Comparison of ENCODE assay signal across 1 cellular context in genomic region chr9:113401027-113401792, GRCh38.
TF ChIP-seq lines count a peak whose summit lies in the region.

TSS of gene ALAD (minus strand) at chr9:113401284. CDS start at chr9:113393559, 7,725 bp downstream.

TF ChIP-seq in HEK293, 187 proteins besides CTCF, POLR2A, EP300 and RAD21 (continued from another document and continues in another):
- TF ChIP-seq KLF8 (tag by site-specific recombination; IDR thresholded peaks at IDR 0.05) (peak; percentile 93), ZNF18 (tag by site-specific recombination; IDR thresholded peaks at IDR 0.05) (peak; percentile 82; the same call in 1 of the 2 replicates), ZXDB (tag by site-specific recombination; IDR thresholded peaks at IDR 0.05) (0 out of 2 replicates have a peak, but pooled peaks have one; percentile 40), GLI4 (tag by site-specific recombination; IDR thresholded peaks at IDR 0.05) (no peak), ZNF513 (tag by site-specific recombination; IDR thresholded peaks at IDR 0.05) (no peak), ZBTB6 (tag by site-specific recombination; IDR thresholded peaks at IDR 0.05) (peak; percentile 33; the same call in 1 of the 2 replicates), ZNF660 (tag by site-specific recombination; IDR thresholded peaks at IDR 0.05) (peak; percentile 79), ZSCAN4 (tag by site-specific recombination; IDR thresholded peaks at IDR 0.05) (no peak), ZNF175 (tag by site-specific recombination; IDR thresholded peaks at IDR 0.05) (no peak), ZNF670 (tag by site-specific recombination; IDR thresholded peaks at IDR 0.05; ENCODE audit: low read depth) (no peak), ZBTB26 (tag by site-specific recombination; optimal IDR thresholded peaks at IDR 0.05) (peak; percentile 52), ZNF596 (tag by site-specific recombination; IDR thresholded peaks at IDR 0.05) (no peak), ZNF146 (tag by site-specific recombination; IDR thresholded peaks at IDR 0.05) (no peak), YY1 (tag by site-specific recombination; IDR thresholded peaks at IDR 0.05) (no peak), PBX3 (CRISPR knock-in tag; IDR thresholded peaks at IDR 0.05) (no peak; the same call in 1 of the 2 replicates), ZNF302 (tag by site-specific recombination; IDR thresholded peaks at IDR 0.05; ENCODE audit: low read depth) (no peak), ZBTB20 (tag by site-specific recombination; IDR thresholded peaks at IDR 0.05) (peak; percentile 77), ZNF639 (tag by site-specific recombination; IDR thresholded peaks at IDR 0.05) (no peak), ZNF529 (tag by site-specific recombination; IDR thresholded peaks at IDR 0.05; ENCODE audit: insufficient replicate concordance) (no peak), ZNF114 (tag by site-specific recombination; IDR thresholded peaks at IDR 0.05) (no peak), ZBTB17 (tag by site-specific recombination; IDR thresholded peaks at IDR 0.05) (peak; percentile 78), HOXA7 (CRISPR knock-in tag; IDR thresholded peaks at IDR 0.05; ENCODE audit: borderline replicate concordance) (no peak), ZNF398 (tag by site-specific recombination; IDR thresholded peaks at IDR 0.05) (peak; percentile 82), ZNF488 (tag by site-specific recombination; IDR thresholded peaks at IDR 0.05) (no peak), ZFHX2 (tag by site-specific recombination; conservative IDR thresholded peaks at IDR 0.05) (peak; percentile 71), AEBP2 (tag by site-specific recombination; IDR thresholded peaks at IDR 0.05; ENCODE audit: borderline replicate concordance) (no peak), SCRT2 (tag by site-specific recombination; IDR thresholded peaks at IDR 0.05) (no peak), ZNF19 (tag by site-specific recombination; IDR thresholded peaks at IDR 0.05; ENCODE audit: low read depth) (no peak), ZBTB1 (tag by site-specific recombination; IDR thresholded peaks at IDR 0.05) (no peak), ZNF184 (tag by site-specific recombination; IDR thresholded peaks at IDR 0.05) (no peak), ZIC2 (tag by site-specific recombination; IDR thresholded peaks at IDR 0.05) (peak; percentile 52), ZNF324 (tag by site-specific recombination; IDR thresholded peaks at IDR 0.05) (no peak), GFI1B (tag by site-specific recombination; IDR thresholded peaks at IDR 0.05) (no peak), ZNF174 (tag by site-specific recombination; IDR thresholded peaks at IDR 0.05) (no peak), ZNF10 (tag by site-specific recombination; IDR thresholded peaks at IDR 0.05) (no peak), ZNF843 (tag by site-specific recombination; IDR thresholded peaks at IDR 0.05) (no peak), ZNF692 (tag by site-specific recombination; IDR thresholded peaks at IDR 0.05) (0 out of 2 replicates have a peak, but pooled peaks have one; percentile 31), INSM2 (tag by site-specific recombination; IDR thresholded peaks at IDR 0.05) (peak; percentile 39; the same call in 1 of the 2 replicates), ZBTB11 (tag by site-specific recombination; conservative IDR thresholded peaks at IDR 0.05; ENCODE audit: low read depth) (peak; percentile 69)
